Comparison of ENCODE assay signal across 8 cellular contexts in genomic region chr6:155314092-155314772, GRCh38. TPM values are rescaled to one million over a fixed set of nuclear protein-coding genes. Genes with fewer than 3 reads are reported as not detected.
DNase-seq lines count a peak whose midpoint lies in the region; ATAC-seq lines count a peak whose summit lies in the region.

TSS of gene TFB1M (minus strand) at chr6:155314484. CDS start at chr6:155314428, 56 bp downstream.

- no peaks in the 10 kb centered on the region for H3K27me3 Mint-ChIP-seq in dendritic cell treated with granulocyte-macrophage colony-stimulating factor and Interleukin-4, amounts not matched to agents 40 ng/mL and 50 ng/mL, for 4 days

- DNase-seq in NCI-H748 (lab: John Stamatoyannopoulos, UW; ENCODE audit: unreplicated experiment) (peak; percentile 99), left lobe of liver (ENCODE audit: low spot score) (peak; percentile 100)
- DNase-seq in activated CD4-positive, alpha-beta T cell treated with anti-CD3 and anti-CD28 coated beads, Interleukin-2, amount 50 U/mL, for 24 hours (ENCODE audit: low read depth in 1 of 2, low spot score in 1 of 2) = peak; percentile 94 to 100
- peak; percentile 98 for DNase-seq in stimulated activated CD4-positive, alpha-beta T cell treated with anti-CD3 and anti-CD28 coated beads, Interleukin-2, amount 100 ng/mL, for 4 hours (ENCODE audit: low read depth)

- peak within 1 kb of the TSS; percentile 90 for H3K9ac ChIP-seq in BLaER1

- peak within 1 kb of the TSS; percentile 87 for H3K27ac ChIP-seq in BLaER1

- intact Hi-C loops in dendritic cell treated with granulocyte-macrophage colony-stimulating factor and Interleukin-4, amounts not matched to agents 40 ng/mL and 50 ng/mL, for 4 days (cut with micrococcal nuclease) = loop anchor here (5.0 to 10.0 kb wide), 2 partner anchors 989 to 1468 kb away; no protein-coding TSS in a partner anchor

- peak within 1 kb of the TSS; percentile 93 for H3K4me3 ChIP-seq in BLaER1

- H3K36me3 ChIP-seq in BLaER1 = peaks cover 27% of the 10 kb centered on the region

- H4K20me1 ChIP-seq in BLaER1 = no peaks in the 10 kb centered on the region

- H3K4me3 Mint-ChIP-seq in dendritic cell treated with granulocyte-macrophage colony-stimulating factor and Interleukin-4, amounts not matched to agents 40 ng/mL and 50 ng/mL, for 4 days = peak within 1 kb of the TSS; percentile 97

- H3K4me1 Mint-ChIP-seq in dendritic cell treated with granulocyte-macrophage colony-stimulating factor and Interleukin-4, amounts not matched to agents 40 ng/mL and 50 ng/mL, for 4 days (ENCODE audit: low read depth) = peaks cover 18% of the 10 kb centered on the region

- H3K27ac Mint-ChIP-seq in dendritic cell treated with granulocyte-macrophage colony-stimulating factor and Interleukin-4, amounts not matched to agents 40 ng/mL and 50 ng/mL, for 4 days = peak within 1 kb of the TSS; percentile 97

- peak; percentile 99 for ATAC-seq in GM19324 (IDR thresholded peaks at IDR 0.05; ENCODE audit: low FRiP score, unreplicated experiment)
- peak; percentile 89 for ATAC-seq in HG03469 (IDR thresholded peaks at IDR 0.05; ENCODE audit: unreplicated experiment)
- peak; percentile 92 for ATAC-seq in left lobe of liver

- H3K9me3 Mint-ChIP-seq in dendritic cell treated with granulocyte-macrophage colony-stimulating factor and Interleukin-4, amounts not matched to agents 40 ng/mL and 50 ng/mL, for 4 days = no peaks in the 10 kb centered on the region

- no peaks in the 10 kb centered on the region for H3K9me3 ChIP-seq in BLaER1

- H3K4me1 ChIP-seq in BLaER1 = peaks cover 19% of the 10 kb centered on the region

- peak within 1 kb of the TSS; percentile 67 for H3K4me2 ChIP-seq in BLaER1

- peaks cover 28% of the 10 kb centered on the region for H3K36me3 Mint-ChIP-seq in dendritic cell treated with granulocyte-macrophage colony-stimulating factor and Interleukin-4, amounts not matched to agents 40 ng/mL and 50 ng/mL, for 4 days (ENCODE audit: low read depth)

- no peaks in the 10 kb centered on the region for H3K27me3 ChIP-seq in BLaER1

RNA-seq across cellular contexts. Expression of gene TFB1M, which starts in this region (rescaled TPM):
- total RNA-seq in left lobe of liver = 22.2 TPM

Comparison
In these comparisons a context has a peak if more than half of its experiments do, and no peak if none do; other contexts are left out.
1. Peak in every context shown above with its lines: DNase-seq, ATAC-seq, H3K4me3 ChIP-seq and H3K27ac ChIP-seq.